ENCODE assay signal across 12 cellular contexts in the genomic region with DNA sequence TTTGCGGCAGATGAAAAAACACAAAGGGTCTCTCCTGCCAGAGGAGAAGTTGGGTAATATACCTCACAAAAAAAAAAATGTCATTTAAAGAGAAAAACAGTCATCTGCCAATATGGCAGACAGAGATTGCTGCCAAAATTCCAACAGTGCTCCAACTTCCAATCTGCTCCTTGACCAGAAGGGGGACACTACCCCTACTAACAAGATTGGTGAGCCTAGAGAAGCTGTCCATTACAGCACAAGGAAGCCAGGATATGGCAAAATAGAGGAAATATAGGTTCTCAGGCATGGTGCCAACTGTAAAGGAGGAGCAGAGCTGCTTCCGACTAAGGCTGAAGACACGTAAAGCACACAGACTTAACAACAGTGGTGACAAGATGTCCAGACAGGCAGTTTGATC.
DNase-seq lines count a peak whose midpoint lies in the region; ATAC-seq, FAIRE-seq and TF ChIP-seq lines count a peak whose summit lies in the region.
"Had no signal": no experiment of that assay in that cellular context is flagged by ENCODE, and none has a peak within 500 bp of the region (broad histone marks: within the 10 kb centered on the region; RNA-seq: fewer than 3 reads in every experiment).

No MANE protein-coding gene starts in this region.

- POLR2A ChIA-PET in MCF 10A (lab: Yijun Ruan, JAX): interaction anchor here (0.9 kb wide), 1 partner anchor 1850 kb away, joined by 3 read pairs; no protein-coding TSS in a partner anchor

- H3K27ac ChIP-seq in breast epithelium (no peak overlapping the region), OCI-LY1 (ENCODE audit: low read depth, low read length, poor library complexity, severe bottlenecking) (no peak overlapping the region)
- H3K27ac ChIP-seq: neutrophil had no signal

- no peaks in the 10 kb centered on the region for H3K36me3 ChIP-seq in breast epithelium
- H3K36me3 ChIP-seq in OCI-LY1 (ENCODE audit: insufficient read depth, low read length): no peaks in the 10 kb centered on the region
- H3K36me3 ChIP-seq: neutrophil had no signal

- H3K4me1 ChIP-seq in breast epithelium: no peaks in the 10 kb centered on the region
- H3K4me1 ChIP-seq in OCI-LY1 (ENCODE audit: insufficient read depth, low read length, severe bottlenecking): no peaks in the 10 kb centered on the region

- TF ChIP-seq POLR2A in breast epithelium (IDR thresholded peaks at IDR 0.05) (no peak), H54 (IDR thresholded peaks at IDR 0.05; ENCODE audit: low read depth, low read length) (no peak)

- H3K4me2 ChIP-seq in OCI-LY1 (ENCODE audit: low read length): no peak overlapping the region

- H3K9me2 ChIP-seq in OCI-LY1 (ENCODE audit: low read depth, low read length): no peaks in the 10 kb centered on the region

- TF ChIP-seq CTCF in MCF 10A (IDR thresholded peaks at IDR 0.05; ENCODE audit: unreplicated experiment) (no peak), breast epithelium (IDR thresholded peaks at IDR 0.05) (no peak), OCI-LY1 (IDR thresholded peaks at IDR 0.05; ENCODE audit: low read length) (peak; percentile 29; the same call in 1 of the 2 replicates), epithelial cell of proximal tubule (conservative IDR thresholded peaks at IDR 0.05; ENCODE audit: low read depth, low read length) (peak; percentile 50)

- H3K9me3 Mint-ChIP-seq in MCF 10A (ENCODE audit: unreplicated experiment): no peaks in the 10 kb centered on the region

- intact Hi-C loops in MCF 10A (cut with micrococcal nuclease): no loop called here
- intact Hi-C loops in breast epithelium (cut with DNase I; ENCODE audit: low total_unique reads): no loop called here

- H3K79me2 ChIP-seq in OCI-LY1 (ENCODE audit: insufficient read depth, low read length): no peaks in the 10 kb centered on the region

- H3K9me3 ChIP-seq in breast epithelium: no peaks in the 10 kb centered on the region
- H3K9me3 ChIP-seq in OCI-LY1 (ENCODE audit: low read length): no peaks in the 10 kb centered on the region
- H3K9me3 ChIP-seq: neutrophil had no signal

- no TSS peak for BruUV-seq in MCF 10A (replicated peaks; lab: Mats Ljungman, UMichigan)

- no peak for ATAC-seq in GM21381 (IDR thresholded peaks at IDR 0.05; ENCODE audit: unreplicated experiment)

- no peak overlapping the region for H2AFZ ChIP-seq in OCI-LY1 (ENCODE audit: low read length)

- no peaks in the 10 kb centered on the region for H3K27me3 Mint-ChIP-seq in MCF 10A (ENCODE audit: insufficient read depth, unreplicated experiment)

- H3F3A ChIP-seq in OCI-LY1 (ENCODE audit: insufficient read depth, low read length): no peaks in the 10 kb centered on the region

- H3K27me3 ChIP-seq in breast epithelium: no peaks in the 10 kb centered on the region
- H3K27me3 ChIP-seq in OCI-LY1 (ENCODE audit: insufficient read depth, low read length): no peaks in the 10 kb centered on the region
- H3K27me3 ChIP-seq: neutrophil had no signal

- peaks cover 9% of the 10 kb centered on the region for H3K4me1 Mint-ChIP-seq in MCF 10A (ENCODE audit: insufficient read depth, unreplicated experiment)

- H3K4me3 ChIP-seq in breast epithelium: no peak overlapping the region
- H3K4me3 ChIP-seq in OCI-LY1 (ENCODE audit: low read depth, low read length, poor library complexity, severe bottlenecking): no peak overlapping the region
- H3K4me3 ChIP-seq in epithelial cell of proximal tubule (ENCODE audit: low read depth, low read length): no peak overlapping the region

- H3K9ac ChIP-seq in OCI-LY1 (ENCODE audit: low read length): no peak overlapping the region

- CTCF ChIA-PET in MCF 10A (lab: Yijun Ruan, JAX): interaction anchor here (0.7 kb wide), 1 partner anchor 169 kb away, joined by 3 read pairs; no protein-coding TSS in a partner anchor

- H3K4me3 Mint-ChIP-seq in MCF 10A (ENCODE audit: unreplicated experiment): no peak overlapping the region

- H3K36me3 Mint-ChIP-seq in MCF 10A (ENCODE audit: insufficient read depth, unreplicated experiment): no peaks in the 10 kb centered on the region

- DNase-seq in MCF 10A (ENCODE audit: unreplicated experiment): peak; percentile 29
- no peak for DNase-seq in breast epithelium (ENCODE audit: low spot score in 2 of 2)
- no peak for DNase-seq in epithelial cell of proximal tubule (ENCODE audit: low read depth)
- no peak for DNase-seq in H54 (ENCODE audit: insufficient read length, low spot score)
- no peak for DNase-seq in activated CD4-positive, alpha-beta T cell treated with anti-CD3 and anti-CD28 coated beads, Interleukin-2, amount 50 U/mL, for 1 hour
- DNase-seq in superior temporal gyrus (ENCODE audit: extremely low spot score): no peak
- DNase-seq: DMS153, NCI-H226, SIG-M5 had no signal

- no peaks in the 10 kb centered on the region for H4K20me1 ChIP-seq in OCI-LY1 (ENCODE audit: insufficient read depth, low read length)

- no peak for FAIRE-seq in H54 (lab: Jason Lieb, UNC)

- H3K27ac Mint-ChIP-seq in MCF 10A (ENCODE audit: low read depth, unreplicated experiment): no peak overlapping the region

Comparison
In these comparisons a context has a peak if more than half of its experiments do, and no peak if none do; other contexts are left out.
1. CTCF ChIP-seq: peak in OCI-LY1 (single experiment) and epithelial cell of proximal tubule (single experiment); none in MCF 10A (single experiment) and breast epithelium (0 of 3).